In genomic region chr14:61458766-61459165, GRCh38 we compare ENCODE assay signal across 23 cellular contexts.
A peak's percentile ranks its signal among the peaks of the same experiment; 100 is the strongest.
DNase-seq lines count a peak whose midpoint lies in the region; ATAC-seq lines count a peak whose summit lies in the region.
"Had no signal": no experiment of that assay in that cellular context is flagged by ENCODE, and none has a peak within 500 bp of the region (broad histone marks: within the 10 kb centered on the region; RNA-seq: fewer than 3 reads in every experiment).

No MANE protein-coding gene starts in this region.

- no peak overlapping the region for H3K4me3 Mint-ChIP-seq in activated naive CD4-positive, alpha-beta T cell treated with anti-CD3 and anti-CD28 coated beads for 36 hours
- no peak overlapping the region for H3K4me3 Mint-ChIP-seq in T-helper 17 cell
- no peak overlapping the region for H3K4me3 Mint-ChIP-seq in activated naive CD8-positive, alpha-beta T cell treated with anti-CD3 and anti-CD28 coated beads for 36 hours
- no peak overlapping the region for H3K4me3 Mint-ChIP-seq in stimulated activated memory B cell treated with anti-CD40 and anti-IgM and Interleukin-4, amounts not matched to agents 10 μg/mL and 1 μg/mL and 100 μg/mL, for 72 hours
- H3K4me3 Mint-ChIP-seq: GM23338; stimulated activated naive B cell treated with anti-CD40 and anti-IgM and Interleukin-4, amounts not matched to agents 10 μg/mL and 1 μg/mL and 100 μg/mL, for 72 hours had no signal

- H3K4me1 Mint-ChIP-seq in activated naive CD4-positive, alpha-beta T cell treated with anti-CD3 and anti-CD28 coated beads for 36 hours (ENCODE audit: low read depth) = peaks cover 79% of the 10 kb centered on the region
- H3K4me1 Mint-ChIP-seq in T-helper 17 cell = peaks cover 50% of the 10 kb centered on the region
- peaks cover 71% of the 10 kb centered on the region for H3K4me1 Mint-ChIP-seq in activated naive CD8-positive, alpha-beta T cell treated with anti-CD3 and anti-CD28 coated beads for 36 hours
- peaks cover 16% of the 10 kb centered on the region for H3K4me1 Mint-ChIP-seq in stimulated activated memory B cell treated with anti-CD40 and anti-IgM and Interleukin-4, amounts not matched to agents 10 μg/mL and 1 μg/mL and 100 μg/mL, for 72 hours

- H3K27me3 Mint-ChIP-seq in activated naive CD4-positive, alpha-beta T cell treated with anti-CD3 and anti-CD28 coated beads for 36 hours (ENCODE audit: low read depth) = no peaks in the 10 kb centered on the region
- H3K27me3 Mint-ChIP-seq in T-helper 17 cell = no peaks in the 10 kb centered on the region
- H3K27me3 Mint-ChIP-seq in activated naive CD8-positive, alpha-beta T cell treated with anti-CD3 and anti-CD28 coated beads for 36 hours = no peaks in the 10 kb centered on the region
- no peaks in the 10 kb centered on the region for H3K27me3 Mint-ChIP-seq in stimulated activated memory B cell treated with anti-CD40 and anti-IgM and Interleukin-4, amounts not matched to agents 10 μg/mL and 1 μg/mL and 100 μg/mL, for 72 hours
- H3K27me3 Mint-ChIP-seq: progenitor cell of endocrine pancreas; stimulated activated naive B cell treated with anti-CD40 and anti-IgM and Interleukin-4, amounts not matched to agents 10 μg/mL and 1 μg/mL and 100 μg/mL, for 72 hours had no signal

- H3K9me3 Mint-ChIP-seq in activated naive CD4-positive, alpha-beta T cell treated with anti-CD3 and anti-CD28 coated beads for 36 hours = peaks cover 2% of the 10 kb centered on the region
- peaks cover 2% of the 10 kb centered on the region for H3K9me3 Mint-ChIP-seq in activated naive CD8-positive, alpha-beta T cell treated with anti-CD3 and anti-CD28 coated beads for 36 hours
- peaks cover 3% of the 10 kb centered on the region for H3K9me3 Mint-ChIP-seq in stimulated activated memory B cell treated with anti-CD40 and anti-IgM and Interleukin-4, amounts not matched to agents 10 μg/mL and 1 μg/mL and 100 μg/mL, for 72 hours
- H3K9me3 Mint-ChIP-seq: GM23338 had no signal

- no peak for DNase-seq in activated naive CD4-positive, alpha-beta T cell treated with anti-CD3 and anti-CD28 coated beads for 36 hours
- no peak for DNase-seq in activated naive CD4-positive, alpha-beta T cell treated with anti-CD3 and anti-CD28 coated beads, Interleukin-2, amount 50 U/mL, for 16 hours
- DNase-seq in T-helper 17 cell (no peak), NCI-H1105 (lab: John Stamatoyannopoulos, UW) (no peak), SIG-M5 (lab: John Stamatoyannopoulos, UW) (no peak)
- no peak for DNase-seq in activated naive CD8-positive, alpha-beta T cell treated with anti-CD3 and anti-CD28 coated beads for 36 hours
- DNase-seq: brain microvascular endothelial cell; hypothalamus; KG1; mesenchymal stem cell; MM.1S; NCI-H1436 treated with DMSO at 0.1 percent for 48 hours; stimulated activated CD4-positive, alpha-beta T cell treated with anti-CD3 and anti-CD28 coated beads, Interleukin-12 subunit alpha, Interleukin-12 subunit beta, amount 100 ng/mL, for 4 hours; stimulated activated CD4-positive, alpha-beta T cell treated with anti-CD3 and anti-CD28 coated beads, Interleukin-4, amount 100 ng/mL, for 1 hour; stimulated activated naive B cell treated with anti-CD40 and anti-IgM and Interleukin-4, amounts not matched to agents 10 μg/mL and 1 μg/mL and 100 μg/mL, for 72 hours; testis; uterus had no signal

- ATAC-seq in T-helper 17 cell (no peak), GM18870 (IDR thresholded peaks at IDR 0.05; ENCODE audit: unreplicated experiment) (no peak)
- ATAC-seq in stimulated activated memory B cell treated with anti-CD40 and anti-IgM and Interleukin-4, amounts not matched to agents 10 μg/mL and 1 μg/mL and 100 μg/mL, for 72 hours = no peak
- ATAC-seq: GM23338; right lobe of liver; stimulated activated naive B cell treated with anti-CD40 and anti-IgM and Interleukin-4, amounts not matched to agents 10 μg/mL and 1 μg/mL and 100 μg/mL, for 72 hours had no signal

- CTCF ChIA-PET in activated naive CD4-positive, alpha-beta T cell treated with anti-CD3 and anti-CD28 coated beads for 36 hours (lab: Charles Lee) = interaction anchor here (5.2 to 5.7 kb wide), 2 partner anchors 12 to 378 kb away, joined by 33 to 63 read pairs; no protein-coding TSS in a partner anchor

- H3K36me3 Mint-ChIP-seq in activated naive CD4-positive, alpha-beta T cell treated with anti-CD3 and anti-CD28 coated beads for 36 hours (ENCODE audit: low read depth) = peaks cover 75% of the 10 kb centered on the region
- peaks cover 27% of the 10 kb centered on the region for H3K36me3 Mint-ChIP-seq in T-helper 17 cell (ENCODE audit: low read depth)
- H3K36me3 Mint-ChIP-seq in activated naive CD8-positive, alpha-beta T cell treated with anti-CD3 and anti-CD28 coated beads for 36 hours = peaks cover 78% of the 10 kb centered on the region
- H3K36me3 Mint-ChIP-seq in stimulated activated memory B cell treated with anti-CD40 and anti-IgM and Interleukin-4, amounts not matched to agents 10 μg/mL and 1 μg/mL and 100 μg/mL, for 72 hours = no peaks in the 10 kb centered on the region

- H3K9me3 ChIP-seq in T-helper 17 cell (ENCODE audit: control insufficient read depth, low read length, poor library complexity, severe bottlenecking) = no peaks in the 10 kb centered on the region
- H3K9me3 ChIP-seq: neutrophil, right lobe of liver, testis, uterus had no signal

- peak overlapping the region; percentile 57 for H3K27ac Mint-ChIP-seq in activated naive CD4-positive, alpha-beta T cell treated with anti-CD3 and anti-CD28 coated beads for 36 hours
- H3K27ac Mint-ChIP-seq in T-helper 17 cell = peak overlapping the region; percentile 92
- peak overlapping the region; percentile 70 for H3K27ac Mint-ChIP-seq in activated naive CD8-positive, alpha-beta T cell treated with anti-CD3 and anti-CD28 coated beads for 36 hours
- peak overlapping the region; percentile 9 for H3K27ac Mint-ChIP-seq in stimulated activated memory B cell treated with anti-CD40 and anti-IgM and Interleukin-4, amounts not matched to agents 10 μg/mL and 1 μg/mL and 100 μg/mL, for 72 hours
- H3K27ac Mint-ChIP-seq: GM23338; progenitor cell of endocrine pancreas; stimulated activated naive B cell treated with anti-CD40 and anti-IgM and Interleukin-4, amounts not matched to agents 10 μg/mL and 1 μg/mL and 100 μg/mL, for 72 hours had no signal

- intact Hi-C loops in activated naive CD4-positive, alpha-beta T cell treated with anti-CD3 and anti-CD28 coated beads for 36 hours (cut with micrococcal nuclease) = no loop called here

Comparison
In these comparisons a context has a peak if more than half of its experiments do, and no peak if none do; other contexts are left out.
1. H3K27ac Mint-ChIP-seq: peak in every context shown above with its lines; median percentile 92 in T-helper 17 cell; 70 in activated naive CD8-positive, alpha-beta T cell treated with anti-CD3 and anti-CD28 coated beads for 36 hours; 57 in activated naive CD4-positive, alpha-beta T cell treated with anti-CD3 and anti-CD28 coated beads for 36 hours; 9 in stimulated activated memory B cell treated with anti-CD40 and anti-IgM and Interleukin-4, amounts not matched to agents 10 μg/mL and 1 μg/mL and 100 μg/mL, for 72 hours.